Comparison of ENCODE assay signal across 11 cellular contexts in the genomic region with DNA sequence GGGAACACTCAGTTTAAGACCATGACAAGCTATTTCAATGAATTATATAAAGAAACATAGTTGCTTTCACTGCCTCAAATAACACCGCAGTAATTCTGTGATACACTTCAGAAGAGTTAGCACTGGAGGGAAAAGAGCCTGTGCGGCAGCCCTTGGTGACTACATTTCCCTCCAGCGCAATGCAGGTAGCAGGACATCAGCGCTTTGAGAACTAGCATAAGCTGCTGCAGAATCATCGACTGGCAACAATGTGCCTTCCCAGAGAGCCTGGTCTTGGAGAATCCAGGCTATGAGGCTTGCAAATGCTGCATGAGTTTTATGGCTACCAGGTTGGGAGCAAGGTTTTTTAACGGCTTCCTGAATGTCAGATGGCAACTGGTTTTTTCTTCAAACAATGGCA. TPM values are rescaled to one million over a fixed set of nuclear protein-coding genes. Genes with fewer than 3 reads are reported as not detected.
A peak's percentile ranks its signal among the peaks of the same experiment; 100 is the strongest.
DNase-seq lines count a peak whose midpoint lies in the region; ATAC-seq, FAIRE-seq and TF ChIP-seq lines count a peak whose summit lies in the region.
"Had no signal": no experiment of that assay in that cellular context is flagged by ENCODE, and none has a peak within 500 bp of the region (broad histone marks: within the 10 kb centered on the region; RNA-seq: fewer than 3 reads in every experiment).

No MANE protein-coding gene starts in this region.

- no peak overlapping the region for H2BK15ac ChIP-seq in mesendoderm (replicated peaks; ENCODE audit: low read depth)

- peak overlapping the region; percentile 61 for H3K27ac Mint-ChIP-seq in activated naive CD8-positive, alpha-beta T cell

- no peak overlapping the region for H3K4ac ChIP-seq in mesendoderm (ENCODE audit: low read depth, low read length)

- H3K9me3 ChIP-seq in A673 (ENCODE audit: low read depth, low read length, poor library complexity, severe bottlenecking), result no peaks in the 10 kb centered on the region
- H3K9me3 ChIP-seq: thyroid gland had no signal

- H3K79me2 ChIP-seq in ACC112 (ENCODE audit: control insufficient read depth, insufficient read depth, low read length, unreplicated experiment) (peaks cover 99% of the 10 kb centered on the region), mesendoderm (ENCODE audit: control insufficient read depth, insufficient read depth, low read length) (peaks cover 38% of the 10 kb centered on the region)

- H3K9ac ChIP-seq in mesendoderm (ENCODE audit: low read length), result no peak overlapping the region

- no peak for ATAC-seq in HG03196 (IDR thresholded peaks at IDR 0.05; ENCODE audit: unreplicated experiment)
- ATAC-seq: left cardiac atrium had no signal

- intact Hi-C loops in A673 (cut with micrococcal nuclease; ENCODE audit: unreplicated experiment), result no loop called here

- peak; percentile 42 for FAIRE-seq in GM19239 (lab: Jason Lieb, UNC)

- no peak overlapping the region for H2AFZ ChIP-seq in ACC112 (ENCODE audit: low read length, unreplicated experiment)

- peaks cover 2% of the 10 kb centered on the region for H3K9me3 Mint-ChIP-seq in activated naive CD8-positive, alpha-beta T cell (ENCODE audit: low read depth)

- no peak overlapping the region for H3K56ac ChIP-seq in mesendoderm (ENCODE audit: low read length)

- no CpG with 5 or more reads among the region's 6 CpGs for WGBS in mesendoderm (ENCODE audit: extremely low coverage, insufficient coverage, low lambda C conversion rate)

- H3K27me3 ChIP-seq in ACC112 (ENCODE audit: insufficient read depth, low read length) (no peaks in the 10 kb centered on the region), mesendoderm (ENCODE audit: insufficient read depth, low read length, poor library complexity) (no peaks in the 10 kb centered on the region), A673 (replicated peaks; ENCODE audit: insufficient read depth, low read depth, low read length, poor library complexity) (no peaks in the 10 kb centered on the region)
- H3K27me3 ChIP-seq: thyroid gland had no signal

- H3K4me2 ChIP-seq in mesendoderm (ENCODE audit: low read length), result no peak overlapping the region

- H2BK120ac ChIP-seq in mesendoderm (ENCODE audit: low read depth, low read length), result no peak overlapping the region

- H4K8ac ChIP-seq in mesendoderm (ENCODE audit: low read depth, low read length), result no peak overlapping the region

- H3K23ac ChIP-seq in mesendoderm (ENCODE audit: low read length), result no peak overlapping the region

- H4K5ac ChIP-seq in mesendoderm (ENCODE audit: low read length), result no peak overlapping the region

- H3K79me1 ChIP-seq in mesendoderm (ENCODE audit: low read length), result no peaks in the 10 kb centered on the region

- no peaks in the 10 kb centered on the region for H3K27me3 Mint-ChIP-seq in activated naive CD8-positive, alpha-beta T cell

- TF ChIP-seq CTCF in A673 (conservative IDR thresholded peaks at IDR 0.05; ENCODE audit: low read depth, low read length), result no peak

- peak overlapping the region; percentile 40 for H3K4me3 Mint-ChIP-seq in activated naive CD8-positive, alpha-beta T cell

- no peaks in the 10 kb centered on the region for H3K36me3 Mint-ChIP-seq in activated naive CD8-positive, alpha-beta T cell

- peak overlapping the region; percentile 31; the same call in 1 of the 2 replicates for H3K4me3 ChIP-seq in ACC112 (ENCODE audit: low read depth, low read length)
- H3K4me3 ChIP-seq in mesendoderm (ENCODE audit: low read length), result no peak overlapping the region
- no peak overlapping the region for H3K4me3 ChIP-seq in A673 (ENCODE audit: low read depth, low read length, poor library complexity, severe bottlenecking)
- H3K4me3 ChIP-seq: thyroid gland had no signal

- H3K4me1 Mint-ChIP-seq in activated naive CD8-positive, alpha-beta T cell (ENCODE audit: low read depth), result peaks cover 94% of the 10 kb centered on the region

- H2AK5ac ChIP-seq in mesendoderm (ENCODE audit: low read length), result no peak overlapping the region

- no peaks in the 10 kb centered on the region for H3K36me3 ChIP-seq in ACC112 (ENCODE audit: insufficient read depth, low read length)
- H3K36me3 ChIP-seq in mesendoderm (ENCODE audit: control insufficient read depth, insufficient read depth, low read length), result no peaks in the 10 kb centered on the region
- H3K36me3 ChIP-seq in A673 (ENCODE audit: insufficient read depth, low read length, poor library complexity, severe bottlenecking), result no peaks in the 10 kb centered on the region
- H3K36me3 ChIP-seq: thyroid gland had no signal

- no peak overlapping the region for H3K18ac ChIP-seq in mesendoderm (ENCODE audit: low read length)

- DNase-seq in GM19239 (ENCODE audit: insufficient read length, low spot score) (no peak), mesendoderm (peak; percentile 63), A673 (ENCODE audit: low spot score) (no peak), NCI-H2227 treated with DMSO at 0.1 percent for 48 hours (lab: John Stamatoyannopoulos, UW) (no peak)
- no peak for DNase-seq in activated effector memory CD4-positive, alpha-beta T cell treated with Interleukin-2 at 50 U/mL for 16 hours
- DNase-seq: left cardiac atrium, NCI-H1417 treated with DMSO at 0.1 percent for 48 hours, thyroid gland had no signal

- peaks cover 68% of the 10 kb centered on the region for H3K4me1 ChIP-seq in ACC112 (ENCODE audit: control insufficient read depth, insufficient read depth, low read length, unreplicated experiment)
- peaks cover 20% of the 10 kb centered on the region for H3K4me1 ChIP-seq in mesendoderm (ENCODE audit: control insufficient read depth, low read depth, low read length)
- peaks cover 89% of the 10 kb centered on the region for H3K4me1 ChIP-seq in A673 (ENCODE audit: insufficient read depth, low read length, poor library complexity, severe bottlenecking)

- CTCF ChIA-PET in A673 (lab: Charles Lee), result no interaction called here

- H2BK5ac ChIP-seq in mesendoderm (ENCODE audit: low read length), result no peak overlapping the region

- BruUV-seq in A673 (replicated peaks; lab: Mats Ljungman, UMichigan), result no TSS peak

- POLR2A ChIA-PET in A673 (lab: Charles Lee; ENCODE audit: low non-redundant PET), result no interaction called here

- H3K27ac ChIP-seq in ACC112 (ENCODE audit: low read depth, low read length) (no peak overlapping the region), mesendoderm (ENCODE audit: low read depth, low read length) (no peak overlapping the region), A673 (ENCODE audit: low read depth, low read length, poor library complexity, severe bottlenecking) (no peak overlapping the region)
- H3K27ac ChIP-seq: thyroid gland had no signal

RNA-seq across cellular contexts. Expression of a gene that starts 7.5 kb away (rescaled TPM):
- 5.9 TPM for polyA plus RNA-seq in mesendoderm (2013, experiment 1 of 2)
- 6.0 TPM for polyA plus RNA-seq in mesendoderm (2013, experiment 2 of 2)
- total RNA-seq in A673 (2021), result 14.6 and 15.4 TPM in 2 replicates
